Comparison of ENCODE assay signal across 1 cellular context in the genomic region with DNA sequence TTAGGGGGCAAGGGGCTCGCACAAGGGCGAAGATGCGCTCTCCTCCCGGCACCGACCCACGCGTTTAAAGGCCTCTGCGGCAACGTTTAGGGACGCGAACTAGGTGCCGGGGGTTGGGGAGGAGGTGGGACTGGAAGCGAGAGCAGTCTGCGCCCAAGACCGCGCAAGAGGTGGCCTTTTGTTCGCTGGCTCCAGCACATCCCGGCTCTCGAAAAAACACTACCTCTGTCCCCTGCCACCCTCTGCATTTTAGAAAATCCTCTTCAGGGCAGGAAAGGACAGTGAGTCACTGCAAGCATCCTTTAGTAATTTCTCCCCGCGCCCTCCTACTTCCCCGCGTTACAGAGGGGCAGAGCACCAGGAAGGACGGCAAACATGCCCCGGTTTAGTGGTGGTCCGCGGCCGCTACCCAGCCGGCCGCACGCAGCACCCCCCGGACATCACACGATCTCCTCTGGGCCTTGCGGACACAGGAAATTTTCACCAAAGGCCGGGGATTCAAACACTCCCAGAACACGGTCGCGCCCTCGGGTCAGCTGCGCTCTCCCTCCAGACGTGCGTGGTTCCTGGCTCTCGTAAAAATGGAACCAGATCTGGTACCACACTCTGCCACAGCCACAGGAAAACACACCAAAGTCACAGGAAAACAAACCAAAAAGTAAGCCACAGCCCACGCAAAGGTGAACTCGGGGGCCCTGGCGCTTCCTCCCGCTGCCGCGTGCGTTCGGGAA.
TF ChIP-seq lines count a peak whose summit lies in the region.

No MANE protein-coding gene starts in this region.

TF ChIP-seq in K562, 482 proteins besides CTCF, POLR2A, EP300 and RAD21 (continued from another document):
- TF ChIP-seq, protein P1, sequence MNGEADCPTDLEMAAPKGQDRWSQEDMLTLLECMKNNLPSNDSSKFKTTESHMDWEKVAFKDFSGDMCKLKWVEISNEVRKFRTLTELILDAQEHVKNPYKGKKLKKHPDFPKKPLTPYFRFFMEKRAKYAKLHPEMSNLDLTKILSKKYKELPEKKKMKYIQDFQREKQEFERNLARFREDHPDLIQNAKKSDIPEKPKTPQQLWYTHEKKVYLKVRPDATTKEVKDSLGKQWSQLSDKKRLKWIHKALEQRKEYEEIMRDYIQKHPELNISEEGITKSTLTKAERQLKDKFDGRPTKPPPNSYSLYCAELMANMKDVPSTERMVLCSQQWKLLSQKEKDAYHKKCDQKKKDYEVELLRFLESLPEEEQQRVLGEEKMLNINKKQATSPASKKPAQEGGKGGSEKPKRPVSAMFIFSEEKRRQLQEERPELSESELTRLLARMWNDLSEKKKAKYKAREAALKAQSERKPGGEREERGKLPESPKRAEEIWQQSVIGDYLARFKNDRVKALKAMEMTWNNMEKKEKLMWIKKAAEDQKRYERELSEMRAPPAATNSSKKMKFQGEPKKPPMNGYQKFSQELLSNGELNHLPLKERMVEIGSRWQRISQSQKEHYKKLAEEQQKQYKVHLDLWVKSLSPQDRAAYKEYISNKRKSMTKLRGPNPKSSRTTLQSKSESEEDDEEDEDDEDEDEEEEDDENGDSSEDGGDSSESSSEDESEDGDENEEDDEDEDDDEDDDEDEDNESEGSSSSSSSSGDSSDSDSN (IDR thresholded peaks at IDR 0.05; ENCODE audit: borderline replicate concordance in 1 of 2, low read depth in 2 of 2, low read length in 2 of 2) = peak in 1 of 2 experiments; percentile 39; a peak in 1 of 4 replicates
- TF ChIP-seq, protein P2, sequence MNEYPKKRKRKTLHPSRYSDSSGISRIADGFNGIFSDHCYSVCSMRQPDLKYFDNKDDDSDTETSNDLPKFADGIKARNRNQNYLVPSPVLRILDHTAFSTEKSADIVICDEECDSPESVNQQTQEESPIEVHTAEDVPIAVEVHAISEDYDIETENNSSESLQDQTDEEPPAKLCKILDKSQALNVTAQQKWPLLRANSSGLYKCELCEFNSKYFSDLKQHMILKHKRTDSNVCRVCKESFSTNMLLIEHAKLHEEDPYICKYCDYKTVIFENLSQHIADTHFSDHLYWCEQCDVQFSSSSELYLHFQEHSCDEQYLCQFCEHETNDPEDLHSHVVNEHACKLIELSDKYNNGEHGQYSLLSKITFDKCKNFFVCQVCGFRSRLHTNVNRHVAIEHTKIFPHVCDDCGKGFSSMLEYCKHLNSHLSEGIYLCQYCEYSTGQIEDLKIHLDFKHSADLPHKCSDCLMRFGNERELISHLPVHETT (CRISPR knock-in tag; conservative IDR thresholded peaks at IDR 0.05 in 1 of 2, IDR thresholded peaks at IDR 0.05 in 1 of 2) = no peak
- TF ChIP-seq HSF4 (CRISPR knock-in tag; IDR thresholded peaks at IDR 0.05; ENCODE audit: borderline replicate concordance) (no peak), RBM22 (IDR thresholded peaks at IDR 0.05; ENCODE audit: low read depth, low read length, poor library complexity, severe bottlenecking) (peak; percentile 81), EGR1 (conservative IDR thresholded peaks at IDR 0.05) (0 out of 2 replicates have a peak, but pooled peaks have one; percentile 27), KDM2B (CRISPR knock-in tag; IDR thresholded peaks at IDR 0.05) (0 out of 2 replicates have a peak, but pooled peaks have one; percentile 9), TEAD2 (tag; IDR thresholded peaks at IDR 0.05) (no peak), ZNF347 (CRISPR knock-in tag; IDR thresholded peaks at IDR 0.05; ENCODE audit: low read depth) (no peak), GABPB1 (CRISPR knock-in tag; IDR thresholded peaks at IDR 0.05) (0 out of 2 replicates have a peak, but pooled peaks have one; percentile 37), BDP1 (IDR thresholded peaks at IDR 0.05; ENCODE audit: insufficient read depth, insufficient read length) (no peak), HOXB6 (CRISPR knock-in tag; IDR thresholded peaks at IDR 0.05; ENCODE audit: borderline replicate concordance) (no peak), POLR2G (IDR thresholded peaks at IDR 0.05; ENCODE audit: low read depth, low read length) (peak; percentile 69), HMGN3 (IDR thresholded peaks at IDR 0.05; ENCODE audit: borderline replicate concordance, extremely low read depth, insufficient read length, low read depth, low read length) (peak; percentile 5), ILF3 (IDR thresholded peaks at IDR 0.05; ENCODE audit: borderline replicate concordance) (no peak), ZNF324 (CRISPR knock-in tag; IDR thresholded peaks at IDR 0.05) (no peak), DMBX1 (CRISPR knock-in tag; IDR thresholded peaks at IDR 0.05; ENCODE audit: borderline replicate concordance) (no peak), ZFX (CRISPR knock-in tag; IDR thresholded peaks at IDR 0.05) (peak; percentile 61), RBFOX2 (IDR thresholded peaks at IDR 0.05; ENCODE audit: low read depth, low read length) (peak; percentile 83), ZNF57 (CRISPR knock-in tag; IDR thresholded peaks at IDR 0.05) (no peak), NCOA6 (IDR thresholded peaks at IDR 0.05) (peak; percentile 22; the same call in 1 of the 2 replicates), YBX1 (IDR thresholded peaks at IDR 0.05) (no peak), ZNF12 (CRISPR knock-in tag; IDR thresholded peaks at IDR 0.05) (no peak)
- TF ChIP-seq, protein P3, sequence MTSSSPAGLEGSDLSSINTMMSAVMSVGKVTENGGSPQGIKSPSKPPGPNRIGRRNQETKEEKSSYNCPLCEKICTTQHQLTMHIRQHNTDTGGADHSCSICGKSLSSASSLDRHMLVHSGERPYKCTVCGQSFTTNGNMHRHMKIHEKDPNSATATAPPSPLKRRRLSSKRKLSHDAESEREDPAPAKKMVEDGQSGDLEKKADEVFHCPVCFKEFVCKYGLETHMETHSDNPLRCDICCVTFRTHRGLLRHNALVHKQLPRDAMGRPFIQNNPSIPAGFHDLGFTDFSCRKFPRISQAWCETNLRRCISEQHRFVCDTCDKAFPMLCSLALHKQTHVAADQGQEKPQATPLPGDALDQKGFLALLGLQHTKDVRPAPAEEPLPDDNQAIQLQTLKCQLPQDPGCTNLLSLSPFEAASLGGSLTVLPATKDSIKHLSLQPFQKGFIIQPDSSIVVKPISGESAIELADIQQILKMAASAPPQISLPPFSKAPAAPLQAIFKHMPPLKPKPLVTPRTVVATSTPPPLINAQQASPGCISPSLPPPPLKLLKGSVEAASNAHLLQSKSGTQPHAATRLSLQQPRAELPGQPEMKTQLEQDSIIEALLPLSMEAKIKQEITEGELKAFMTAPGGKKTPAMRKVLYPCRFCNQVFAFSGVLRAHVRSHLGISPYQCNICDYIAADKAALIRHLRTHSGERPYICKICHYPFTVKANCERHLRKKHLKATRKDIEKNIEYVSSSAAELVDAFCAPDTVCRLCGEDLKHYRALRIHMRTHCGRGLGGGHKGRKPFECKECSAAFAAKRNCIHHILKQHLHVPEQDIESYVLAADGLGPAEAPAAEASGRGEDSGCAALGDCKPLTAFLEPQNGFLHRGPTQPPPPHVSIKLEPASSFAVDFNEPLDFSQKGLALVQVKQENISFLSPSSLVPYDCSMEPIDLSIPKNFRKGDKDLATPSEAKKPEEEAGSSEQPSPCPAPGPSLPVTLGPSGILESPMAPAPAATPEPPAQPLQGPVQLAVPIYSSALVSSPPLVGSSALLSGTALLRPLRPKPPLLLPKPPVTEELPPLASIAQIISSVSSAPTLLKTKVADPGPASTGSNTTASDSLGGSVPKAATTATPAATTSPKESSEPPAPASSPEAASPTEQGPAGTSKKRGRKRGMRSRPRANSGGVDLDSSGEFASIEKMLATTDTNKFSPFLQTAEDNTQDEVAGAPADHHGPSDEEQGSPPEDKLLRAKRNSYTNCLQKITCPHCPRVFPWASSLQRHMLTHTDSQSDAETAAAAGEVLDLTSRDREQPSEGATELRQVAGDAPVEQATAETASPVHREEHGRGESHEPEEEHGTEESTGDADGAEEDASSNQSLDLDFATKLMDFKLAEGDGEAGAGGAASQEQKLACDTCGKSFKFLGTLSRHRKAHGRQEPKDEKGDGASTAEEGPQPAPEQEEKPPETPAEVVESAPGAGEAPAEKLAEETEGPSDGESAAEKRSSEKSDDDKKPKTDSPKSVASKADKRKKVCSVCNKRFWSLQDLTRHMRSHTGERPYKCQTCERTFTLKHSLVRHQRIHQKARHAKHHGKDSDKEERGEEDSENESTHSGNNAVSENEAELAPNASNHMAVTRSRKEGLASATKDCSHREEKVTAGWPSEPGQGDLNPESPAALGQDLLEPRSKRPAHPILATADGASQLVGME (CRISPR knock-in tag; IDR thresholded peaks at IDR 0.05) = 0 out of 2 replicates have a peak, but pooled peaks have one; percentile 41
- TF ChIP-seq, protein P4, sequence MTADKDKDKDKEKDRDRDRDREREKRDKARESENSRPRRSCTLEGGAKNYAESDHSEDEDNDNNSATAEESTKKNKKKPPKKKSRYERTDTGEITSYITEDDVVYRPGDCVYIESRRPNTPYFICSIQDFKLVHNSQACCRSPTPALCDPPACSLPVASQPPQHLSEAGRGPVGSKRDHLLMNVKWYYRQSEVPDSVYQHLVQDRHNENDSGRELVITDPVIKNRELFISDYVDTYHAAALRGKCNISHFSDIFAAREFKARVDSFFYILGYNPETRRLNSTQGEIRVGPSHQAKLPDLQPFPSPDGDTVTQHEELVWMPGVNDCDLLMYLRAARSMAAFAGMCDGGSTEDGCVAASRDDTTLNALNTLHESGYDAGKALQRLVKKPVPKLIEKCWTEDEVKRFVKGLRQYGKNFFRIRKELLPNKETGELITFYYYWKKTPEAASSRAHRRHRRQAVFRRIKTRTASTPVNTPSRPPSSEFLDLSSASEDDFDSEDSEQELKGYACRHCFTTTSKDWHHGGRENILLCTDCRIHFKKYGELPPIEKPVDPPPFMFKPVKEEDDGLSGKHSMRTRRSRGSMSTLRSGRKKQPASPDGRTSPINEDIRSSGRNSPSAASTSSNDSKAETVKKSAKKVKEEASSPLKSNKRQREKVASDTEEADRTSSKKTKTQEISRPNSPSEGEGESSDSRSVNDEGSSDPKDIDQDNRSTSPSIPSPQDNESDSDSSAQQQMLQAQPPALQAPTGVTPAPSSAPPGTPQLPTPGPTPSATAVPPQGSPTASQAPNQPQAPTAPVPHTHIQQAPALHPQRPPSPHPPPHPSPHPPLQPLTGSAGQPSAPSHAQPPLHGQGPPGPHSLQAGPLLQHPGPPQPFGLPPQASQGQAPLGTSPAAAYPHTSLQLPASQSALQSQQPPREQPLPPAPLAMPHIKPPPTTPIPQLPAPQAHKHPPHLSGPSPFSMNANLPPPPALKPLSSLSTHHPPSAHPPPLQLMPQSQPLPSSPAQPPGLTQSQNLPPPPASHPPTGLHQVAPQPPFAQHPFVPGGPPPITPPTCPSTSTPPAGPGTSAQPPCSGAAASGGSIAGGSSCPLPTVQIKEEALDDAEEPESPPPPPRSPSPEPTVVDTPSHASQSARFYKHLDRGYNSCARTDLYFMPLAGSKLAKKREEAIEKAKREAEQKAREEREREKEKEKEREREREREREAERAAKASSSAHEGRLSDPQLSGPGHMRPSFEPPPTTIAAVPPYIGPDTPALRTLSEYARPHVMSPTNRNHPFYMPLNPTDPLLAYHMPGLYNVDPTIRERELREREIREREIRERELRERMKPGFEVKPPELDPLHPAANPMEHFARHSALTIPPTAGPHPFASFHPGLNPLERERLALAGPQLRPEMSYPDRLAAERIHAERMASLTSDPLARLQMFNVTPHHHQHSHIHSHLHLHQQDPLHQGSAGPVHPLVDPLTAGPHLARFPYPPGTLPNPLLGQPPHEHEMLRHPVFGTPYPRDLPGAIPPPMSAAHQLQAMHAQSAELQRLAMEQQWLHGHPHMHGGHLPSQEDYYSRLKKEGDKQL (CRISPR knock-in tag; IDR thresholded peaks at IDR 0.05; ENCODE audit: borderline replicate concordance) = 0 out of 2 replicates have a peak, but pooled peaks have one; percentile 36
- TF ChIP-seq, protein P5, sequence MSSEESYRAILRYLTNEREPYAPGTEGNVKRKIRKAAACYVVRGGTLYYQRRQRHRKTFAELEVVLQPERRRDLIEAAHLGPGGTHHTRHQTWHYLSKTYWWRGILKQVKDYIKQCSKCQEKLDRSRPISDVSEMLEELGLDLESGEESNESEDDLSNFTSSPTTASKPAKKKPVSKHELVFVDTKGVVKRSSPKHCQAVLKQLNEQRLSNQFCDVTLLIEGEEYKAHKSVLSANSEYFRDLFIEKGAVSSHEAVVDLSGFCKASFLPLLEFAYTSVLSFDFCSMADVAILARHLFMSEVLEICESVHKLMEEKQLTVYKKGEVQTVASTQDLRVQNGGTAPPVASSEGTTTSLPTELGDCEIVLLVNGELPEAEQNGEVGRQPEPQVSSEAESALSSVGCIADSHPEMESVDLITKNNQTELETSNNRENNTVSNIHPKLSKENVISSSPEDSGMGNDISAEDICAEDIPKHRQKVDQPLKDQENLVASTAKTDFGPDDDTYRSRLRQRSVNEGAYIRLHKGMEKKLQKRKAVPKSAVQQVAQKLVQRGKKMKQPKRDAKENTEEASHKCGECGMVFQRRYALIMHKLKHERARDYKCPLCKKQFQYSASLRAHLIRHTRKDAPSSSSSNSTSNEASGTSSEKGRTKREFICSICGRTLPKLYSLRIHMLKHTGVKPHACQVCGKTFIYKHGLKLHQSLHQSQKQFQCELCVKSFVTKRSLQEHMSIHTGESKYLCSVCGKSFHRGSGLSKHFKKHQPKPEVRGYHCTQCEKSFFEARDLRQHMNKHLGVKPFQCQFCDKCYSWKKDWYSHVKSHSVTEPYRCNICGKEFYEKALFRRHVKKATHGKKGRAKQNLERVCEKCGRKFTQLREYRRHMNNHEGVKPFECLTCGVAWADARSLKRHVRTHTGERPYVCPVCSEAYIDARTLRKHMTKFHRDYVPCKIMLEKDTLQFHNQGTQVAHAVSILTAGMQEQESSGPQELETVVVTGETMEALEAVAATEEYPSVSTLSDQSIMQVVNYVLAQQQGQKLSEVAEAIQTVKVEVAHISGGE (CRISPR knock-in tag; IDR thresholded peaks at IDR 0.05) = no peak
- TF ChIP-seq, protein P6, sequence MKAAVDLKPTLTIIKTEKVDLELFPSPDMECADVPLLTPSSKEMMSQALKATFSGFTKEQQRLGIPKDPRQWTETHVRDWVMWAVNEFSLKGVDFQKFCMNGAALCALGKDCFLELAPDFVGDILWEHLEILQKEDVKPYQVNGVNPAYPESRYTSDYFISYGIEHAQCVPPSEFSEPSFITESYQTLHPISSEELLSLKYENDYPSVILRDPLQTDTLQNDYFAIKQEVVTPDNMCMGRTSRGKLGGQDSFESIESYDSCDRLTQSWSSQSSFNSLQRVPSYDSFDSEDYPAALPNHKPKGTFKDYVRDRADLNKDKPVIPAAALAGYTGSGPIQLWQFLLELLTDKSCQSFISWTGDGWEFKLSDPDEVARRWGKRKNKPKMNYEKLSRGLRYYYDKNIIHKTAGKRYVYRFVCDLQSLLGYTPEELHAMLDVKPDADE (conservative IDR thresholded peaks at IDR 0.05; ENCODE audit: control insufficient read depth, low read depth, low read length) = 0 out of 2 replicates have a peak, but pooled peaks have one; percentile 45
TF ChIP-seq in K562: peak in this region for 17.
